Comparison of ENCODE assay signal across 17 cellular contexts in the genomic region with DNA sequence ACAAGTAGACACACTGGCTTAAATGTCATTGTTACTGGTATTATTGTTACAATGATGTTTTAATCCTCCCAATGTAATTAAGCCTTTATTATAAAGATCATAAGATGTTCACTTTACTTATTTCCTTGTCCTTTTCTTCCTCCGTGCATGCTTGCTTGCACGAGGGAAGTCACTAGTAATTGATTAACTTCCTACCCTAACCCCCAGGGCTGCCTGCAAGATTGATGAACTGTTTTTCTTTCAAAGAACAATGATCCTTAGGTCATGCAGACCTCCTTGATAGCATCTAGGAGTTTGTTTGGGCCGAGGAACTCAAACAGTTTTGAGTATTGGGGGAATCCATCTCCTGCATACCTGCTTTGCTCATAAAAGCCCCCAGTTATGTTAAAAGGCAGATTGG. TPM values are rescaled to one million over a fixed set of nuclear protein-coding genes. Genes with fewer than 3 reads are reported as not detected.
A peak's percentile ranks its signal among the peaks of the same experiment; 100 is the strongest.
DNase-seq lines count a peak whose midpoint lies in the region; ATAC-seq, FAIRE-seq and TF ChIP-seq lines count a peak whose summit lies in the region.
"Had no signal": no experiment of that assay in that cellular context is flagged by ENCODE, and none has a peak within 500 bp of the region (broad histone marks: within the 10 kb centered on the region; RNA-seq: fewer than 3 reads in every experiment).

No MANE protein-coding gene starts in this region.

- FAIRE-seq in GM12892 (lab: Jason Lieb, UNC): peak; percentile 38
- FAIRE-seq: K562 had no signal

- DNase-seq in GM12892 (ENCODE audit: insufficient read length) (no peak), renal cortical epithelial cell (ENCODE audit: low read depth) (peak; percentile 80), NCI-H2107 treated with DMSO at 0.1 percent for 48 hours (lab: John Stamatoyannopoulos, UW; ENCODE audit: unreplicated experiment) (no peak), KG1 (lab: John Stamatoyannopoulos, UW) (no peak)
- DNase-seq: ACHN; AML-193; CD4-positive, CD25-positive, alpha-beta regulatory T cell; NCI-H1436; NCI-H2029; NCI-H2171 treated with DMSO at 0.1 percent for 48 hours; NCI-H774; T-cell had no signal

- peak; percentile 23 for ATAC-seq in HG03139 (IDR thresholded peaks at IDR 0.05; ENCODE audit: unreplicated experiment)
- ATAC-seq in GM18502 (IDR thresholded peaks at IDR 0.05; ENCODE audit: poor library complexity, unreplicated experiment): no peak
- ATAC-seq: K562, T-cell had no signal

- H3K27ac ChIP-seq in VCaP: peak overlapping the region; percentile 38; the same call in 1 of the 2 replicates
- H3K27ac ChIP-seq: SK-N-MC had no signal

- TF ChIP-seq CTCF in VCaP (conservative IDR thresholded peaks at IDR 0.05): no peak

- no peak for TF ChIP-seq POLR2A in GM12892 (IDR thresholded peaks at IDR 0.05; ENCODE audit: low read depth, low read length)

RNA-seq across cellular contexts. Expression of a gene that starts 43.0 kb away (rescaled TPM):
- polyA plus RNA-seq in GM12892 (2012; ENCODE audit: missing spikeins): 46.2 TPM
- 35.4 and 44.1 TPM in 2 replicates for total RNA-seq in renal cortical epithelial cell
